In the genomic region with DNA sequence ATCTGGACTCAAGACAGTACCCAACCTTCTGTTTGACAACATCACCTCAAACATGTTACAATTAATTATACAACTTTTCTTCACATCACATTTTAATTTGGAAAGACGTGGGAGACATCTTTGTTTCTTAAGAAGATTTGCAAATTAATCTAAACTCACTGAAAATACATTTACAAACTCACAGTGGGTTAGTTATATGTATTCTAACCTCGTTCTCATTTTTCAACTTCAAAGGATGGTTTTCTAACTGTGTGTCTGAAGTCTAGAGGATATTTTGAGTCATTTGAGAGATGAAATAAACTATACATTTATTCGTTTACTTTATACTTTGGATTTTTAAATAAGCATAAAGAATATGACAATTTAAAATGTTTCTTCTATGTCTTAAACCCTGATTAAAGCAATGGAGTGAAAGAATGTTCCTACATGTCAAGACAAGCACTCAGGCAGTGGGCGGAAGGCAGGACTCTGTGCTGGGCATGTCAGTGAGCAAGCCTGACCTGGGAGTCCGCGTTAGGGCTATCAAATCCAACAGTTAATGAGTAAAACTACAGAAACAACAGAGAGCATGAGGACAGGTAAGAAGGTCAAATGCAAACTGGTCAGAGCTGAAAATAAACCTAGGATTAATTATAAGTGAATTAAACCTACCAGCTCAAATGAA, we compare ENCODE assay signal across 18 cellular contexts.
DNase-seq lines count a peak whose midpoint lies in the region; ATAC-seq and TF ChIP-seq lines count a peak whose summit lies in the region.
"Had no signal": no experiment of that assay in that cellular context is flagged by ENCODE, and none has a peak within 500 bp of the region (broad histone marks: within the 10 kb centered on the region; RNA-seq: fewer than 3 reads in every experiment).

No MANE protein-coding gene starts in this region.

- ATAC-seq in foreskin keratinocyte (peak; percentile 91), GM18517 (IDR thresholded peaks at IDR 0.05; ENCODE audit: unreplicated experiment) (no peak), GM19467 (IDR thresholded peaks at IDR 0.05; ENCODE audit: unreplicated experiment) (no peak)
- ATAC-seq: PC-3, SK-N-SH treated with all-trans-retinoic acid at 6 μM for 48 hours had no signal

- peak overlapping the region; percentile 58 for H3K4me2 ChIP-seq in OCI-LY3 (ENCODE audit: low read length)
- peak overlapping the region; percentile 72 for H3K4me2 ChIP-seq in mammary epithelial cell (ENCODE audit: insufficient read depth, low read depth, low read length)

- DNase-seq in mammary epithelial cell = peak; percentile 78
- peak; percentile 49 to 69 for DNase-seq in foreskin keratinocyte
- no peak for DNase-seq in spleen
- no peak for DNase-seq in activated T-cell treated with anti-CD3 and anti-CD28 coated beads for 4 hours
- DNase-seq: BE2C, DMS53, EL, NCI-H1694, NCI-H2081, NCI-H2171, NCI-H345, NCI-H526, PC-3 had no signal

- no peaks in the 10 kb centered on the region for H3K36me3 ChIP-seq in OCI-LY3 (replicated peaks; ENCODE audit: low read depth, low read length)
- no peaks in the 10 kb centered on the region for H3K36me3 ChIP-seq in mammary epithelial cell (ENCODE audit: insufficient read depth, low read length)
- no peaks in the 10 kb centered on the region for H3K36me3 ChIP-seq in spleen
- H3K36me3 ChIP-seq: BE2C, HAP-1 had no signal

- H3K4me1 ChIP-seq in OCI-LY3 (ENCODE audit: low read length) (peaks cover 31% of the 10 kb centered on the region), mammary epithelial cell (ENCODE audit: insufficient read depth, low read length) (peaks cover 21% of the 10 kb centered on the region), foreskin keratinocyte (peaks cover 18% of the 10 kb centered on the region), spleen (peaks cover 2 to 7% (median 4%) of the 10 kb centered on the region in 6 donors)
- H3K4me1 ChIP-seq: BE2C, HAP-1 had no signal

- no TSS peak for BruUV-seq in mammary epithelial cell (replicated peaks; lab: Mats Ljungman, UMichigan)

- WGBS in mammary epithelial cell (ENCODE audit: low coverage, missing lambda C conversion rate) = 2% methylated on average over 6 of the region's 6 CpGs
- WGBS in spleen, 5 donors = 80 to 88% (median 83%) methylated on average over 6 of the region's 6 CpGs

- H2AFZ ChIP-seq in OCI-LY3 (ENCODE audit: low read depth, low read length) (no peak overlapping the region), mammary epithelial cell (ENCODE audit: low read depth, low read length) (peak overlapping the region; percentile 91)

- CTCF ChIA-PET in mammary epithelial cell (lab: Charles Lee; ENCODE audit: low non-redundant PET) = interaction anchor here (0.6 kb wide), 1 partner anchor 18 kb away, joined by 15 read pairs; no protein-coding TSS in a partner anchor

- intact Hi-C loops in mammary epithelial cell (cut with micrococcal nuclease) = loop anchor here (1.0 kb wide), 2 partner anchors 14 to 388 kb away; partner anchors contain the start of gene RHOC
- intact Hi-C loops in spleen (cut with DNase I; ENCODE audit: low total_unique reads) = no loop called here

- peak overlapping the region; percentile 60 for H3K27ac ChIP-seq in OCI-LY3 (ENCODE audit: low read length)
- H3K27ac ChIP-seq in mammary epithelial cell (ENCODE audit: insufficient read depth, low read depth, low read length) = peak overlapping the region; percentile 61
- no peak overlapping the region for H3K27ac ChIP-seq in foreskin keratinocyte
- H3K27ac ChIP-seq in spleen = peak overlapping the region in 4 of 8 donors; percentile 2 to 67 (median 62)

- in situ Hi-C loops in mammary epithelial cell (cut with MboI; ENCODE audit: low sequenced_read_pairs in 2 of 2) = no loop called here

- no peak for TF ChIP-seq POLR2A in spleen (IDR thresholded peaks at IDR 0.05)

- H4K20me1 ChIP-seq in OCI-LY3 (ENCODE audit: insufficient read depth, low read length) (no peaks in the 10 kb centered on the region), mammary epithelial cell (ENCODE audit: insufficient read depth, low read length) (no peaks in the 10 kb centered on the region)

- H3K4me3 ChIP-seq in OCI-LY3 (ENCODE audit: low read length) (no peak overlapping the region), mammary epithelial cell (replicated peaks in 1 of 3; ENCODE audit: insufficient read depth in 1 of 3, low read depth in 2 of 3, low read length in 3 of 3) (peak overlapping the region; percentile 20 to 51 (median 49)), spleen (no peak overlapping the region)
- H3K4me3 ChIP-seq: HAP-1 had no signal

- H3K27me3 ChIP-seq in OCI-LY3 (ENCODE audit: low read depth, low read length) (no peaks in the 10 kb centered on the region; the same call in 1 of the 2 replicates), mammary epithelial cell (ENCODE audit: insufficient read depth, low read length) (no peaks in the 10 kb centered on the region), foreskin keratinocyte (no peaks in the 10 kb centered on the region), spleen (replicated peaks in 1 of 7) (peaks cover 0 to 7% (median 0%) of the 10 kb centered on the region in 7 donors)

- H3K79me2 ChIP-seq in OCI-LY3 (ENCODE audit: low read length) = no peaks in the 10 kb centered on the region
- peaks cover 5% of the 10 kb centered on the region for H3K79me2 ChIP-seq in mammary epithelial cell (ENCODE audit: insufficient read depth, low read length)

- TF ChIP-seq CTCF in OCI-LY3 (IDR thresholded peaks at IDR 0.05; ENCODE audit: low read depth, low read length) = no peak
- no peak for TF ChIP-seq CTCF in mammary epithelial cell (conservative IDR thresholded peaks at IDR 0.05 in 1 of 2, IDR thresholded peaks at IDR 0.05 in 1 of 2; ENCODE audit: extremely low read depth in 1 of 2, insufficient read depth in 1 of 2, low read depth in 1 of 2, low read length in 2 of 2)
- TF ChIP-seq CTCF in foreskin keratinocyte (conservative IDR thresholded peaks at IDR 0.05) = no peak
- TF ChIP-seq CTCF in spleen (IDR thresholded peaks at IDR 0.05 in 8 of 11, conservative IDR thresholded peaks at IDR 0.05 in 3 of 11) = no peak

- H3K9ac ChIP-seq in OCI-LY3 (ENCODE audit: low read length) (no peak overlapping the region), mammary epithelial cell (ENCODE audit: insufficient read depth, low read length) (peak overlapping the region; percentile 34)

- H3K9me3 ChIP-seq in OCI-LY3 (ENCODE audit: insufficient read depth, low read length) (no peaks in the 10 kb centered on the region), mammary epithelial cell (replicated peaks; ENCODE audit: insufficient read depth, low read length) (no peaks in the 10 kb centered on the region), spleen (no peaks in the 10 kb centered on the region)
- H3K9me3 ChIP-seq: BE2C, HAP-1 had no signal

- dilution Hi-C loops in mammary epithelial cell (cut with HindIII; ENCODE audit: low sequenced_read_pairs) = no loop called here

Comparison
In these comparisons a context has a peak if more than half of its experiments do, and no peak if none do; other contexts are left out.
1. H3K4me3 ChIP-seq: peak in mammary epithelial cell (3 of 3); none in OCI-LY3 (single experiment) and spleen (0 of 8).
2. DNase-seq: peak in mammary epithelial cell (single experiment) and foreskin keratinocyte (2 of 2); none in spleen (single experiment) and activated T-cell treated with anti-CD3 and anti-CD28 coated beads for 4 hours (single experiment).